10 cellular contexts compared by ENCODE assay signal in the genomic region with DNA sequence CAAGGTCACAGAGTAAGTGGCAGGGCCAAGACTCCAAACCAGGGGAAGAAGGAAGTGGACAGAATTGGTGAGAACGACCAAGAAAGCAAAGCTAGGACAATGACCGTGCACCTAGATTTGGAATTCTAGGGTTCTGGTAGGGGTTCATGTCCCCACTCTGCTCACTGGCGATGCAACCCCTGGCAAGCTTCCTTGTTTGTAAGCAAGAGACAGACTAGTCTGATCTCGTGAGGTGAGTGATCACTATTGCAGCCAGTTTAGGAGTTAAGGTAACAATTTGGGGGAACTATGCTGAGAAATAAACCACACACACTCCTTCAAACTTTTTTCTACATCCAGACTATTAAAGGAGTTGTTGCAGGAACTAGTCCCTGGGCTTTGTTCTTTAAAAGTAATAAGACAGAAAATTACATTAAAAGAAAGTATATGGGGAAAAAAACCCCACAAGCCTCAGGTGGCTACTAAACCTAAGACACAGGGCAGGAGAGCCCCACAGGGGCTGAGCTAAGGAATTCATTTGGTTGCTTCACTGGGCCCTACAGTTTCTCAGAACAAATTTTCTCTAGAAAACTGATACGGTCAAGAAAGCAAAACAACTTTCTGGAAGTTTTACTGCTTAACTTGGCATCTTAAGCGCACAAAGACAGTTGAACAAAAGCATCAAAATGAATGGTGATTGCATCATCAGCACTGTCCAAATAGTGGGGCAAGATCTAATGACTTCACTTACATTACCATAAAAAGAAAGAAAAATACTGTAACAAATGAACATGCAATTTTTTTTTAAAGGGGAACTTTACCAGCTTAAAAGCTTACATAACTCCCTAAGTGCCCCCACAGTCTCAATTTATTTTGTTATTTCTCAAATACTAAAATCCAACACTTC. TPM values are rescaled to one million over a fixed set of nuclear protein-coding genes. Genes with fewer than 3 reads are reported as not detected.
DNase-seq lines count a peak whose midpoint lies in the region; ATAC-seq and TF ChIP-seq lines count a peak whose summit lies in the region.
"Had no signal": no experiment of that assay in that cellular context is flagged by ENCODE, and none has a peak within 500 bp of the region (broad histone marks: within the 10 kb centered on the region; RNA-seq: fewer than 3 reads in every experiment).

No MANE protein-coding gene starts in this region.

- no peaks in the 10 kb centered on the region for H3K4me1 ChIP-seq in breast epithelium
- peaks cover 4% of the 10 kb centered on the region for H3K4me1 ChIP-seq in iPS-18a (ENCODE audit: control insufficient read depth, low read depth, low read length)
- peaks cover 6 to 28% (median 16%) of the 10 kb centered on the region in 4 donors for H3K4me1 ChIP-seq in upper lobe of left lung
- H3K4me1 ChIP-seq: parathyroid adenoma had no signal

- H3K27me3 ChIP-seq in breast epithelium (no peaks in the 10 kb centered on the region), iPS-18a (ENCODE audit: control insufficient read depth, insufficient read depth, low read length) (no peaks in the 10 kb centered on the region), upper lobe of left lung (no peaks in the 10 kb centered on the region)

- no peak overlapping the region for H3K4me3 ChIP-seq in breast epithelium
- H3K4me3 ChIP-seq in iPS-18a (ENCODE audit: low read length): no peak overlapping the region
- no peak overlapping the region for H3K4me3 ChIP-seq in upper lobe of left lung

- H3K36me3 Mint-ChIP-seq in MCF 10A (ENCODE audit: insufficient read depth, unreplicated experiment): peaks cover 71% of the 10 kb centered on the region
- peaks cover 32% of the 10 kb centered on the region for H3K36me3 Mint-ChIP-seq in activated naive CD8-positive, alpha-beta T cell treated with anti-CD3 and anti-CD28 coated beads, Interleukin-2, amount 10 ng/mL, durations not matched to agents 7 days and 5 days

- H3K9ac ChIP-seq in iPS-18a (ENCODE audit: low read length): peak overlapping the region; percentile 4
- H3K9ac ChIP-seq: parathyroid adenoma had no signal

- H3K9me3 Mint-ChIP-seq in MCF 10A (ENCODE audit: unreplicated experiment): no peaks in the 10 kb centered on the region
- H3K9me3 Mint-ChIP-seq in activated naive CD8-positive, alpha-beta T cell treated with anti-CD3 and anti-CD28 coated beads, Interleukin-2, amount 10 ng/mL, durations not matched to agents 7 days and 5 days: no peaks in the 10 kb centered on the region

- no peaks in the 10 kb centered on the region for H3K27me3 Mint-ChIP-seq in MCF 10A (ENCODE audit: insufficient read depth, unreplicated experiment)
- no peaks in the 10 kb centered on the region for H3K27me3 Mint-ChIP-seq in activated naive CD8-positive, alpha-beta T cell treated with anti-CD3 and anti-CD28 coated beads, Interleukin-2, amount 10 ng/mL, durations not matched to agents 7 days and 5 days

- no TSS peak for BruUV-seq in MCF 10A (replicated peaks; lab: Mats Ljungman, UMichigan)

- H3K4me3 Mint-ChIP-seq in MCF 10A (ENCODE audit: unreplicated experiment): no peak overlapping the region
- no peak overlapping the region for H3K4me3 Mint-ChIP-seq in activated naive CD8-positive, alpha-beta T cell treated with anti-CD3 and anti-CD28 coated beads, Interleukin-2, amount 10 ng/mL, durations not matched to agents 7 days and 5 days

- H3K4me1 Mint-ChIP-seq in MCF 10A (ENCODE audit: insufficient read depth, unreplicated experiment): peaks cover 12% of the 10 kb centered on the region
- H3K4me1 Mint-ChIP-seq in activated naive CD8-positive, alpha-beta T cell treated with anti-CD3 and anti-CD28 coated beads, Interleukin-2, amount 10 ng/mL, durations not matched to agents 7 days and 5 days: peaks cover 64% of the 10 kb centered on the region

- POLR2A ChIA-PET in MCF 10A (lab: Yijun Ruan, JAX): interaction anchor here (1.6 kb wide), 1 partner anchor 18 kb away, joined by 7 read pairs; no protein-coding TSS in a partner anchor
- POLR2A ChIA-PET in activated naive CD8-positive, alpha-beta T cell treated with anti-CD3 and anti-CD28 coated beads, Interleukin-2, amount 10 ng/mL, durations not matched to agents 7 days and 5 days (lab: Charles Lee): no interaction called here

- TF ChIP-seq POLR2A in breast epithelium (IDR thresholded peaks at IDR 0.05) (no peak), upper lobe of left lung (IDR thresholded peaks at IDR 0.05) (no peak)

- H3K9me3 ChIP-seq in breast epithelium (no peaks in the 10 kb centered on the region), iPS-18a (ENCODE audit: control insufficient read depth, low read depth, low read length) (no peaks in the 10 kb centered on the region), upper lobe of left lung (no peaks in the 10 kb centered on the region)

- CTCF ChIA-PET in MCF 10A (lab: Yijun Ruan, JAX): interaction anchor here (0.8 to 2.5 kb wide), 2 partner anchors 9 to 11 kb away, joined by 3 to 7 read pairs; no protein-coding TSS in a partner anchor

- H3K36me3 ChIP-seq in breast epithelium (no peaks in the 10 kb centered on the region), iPS-18a (ENCODE audit: control insufficient read depth, low read depth, low read length) (peaks cover 37% of the 10 kb centered on the region), upper lobe of left lung (peaks cover under 1 to 45% (median 18%) of the 10 kb centered on the region in 4 donors)

- no peak for TF ChIP-seq EP300 in upper lobe of left lung (IDR thresholded peaks at IDR 0.05)

- H3K27ac ChIP-seq in breast epithelium: no peak overlapping the region
- H3K27ac ChIP-seq in iPS-18a (ENCODE audit: low read length): no peak overlapping the region
- H3K27ac ChIP-seq in upper lobe of left lung: peak overlapping the region; percentile 57 to 83 (median 71)
- H3K27ac ChIP-seq: parathyroid adenoma had no signal

- intact Hi-C loops in MCF 10A (cut with micrococcal nuclease) (no loop called here), breast epithelium (cut with DNase I; ENCODE audit: low total_unique reads) (no loop called here)

- TF ChIP-seq CTCF in MCF 10A (IDR thresholded peaks at IDR 0.05; ENCODE audit: unreplicated experiment) (no peak), breast epithelium (IDR thresholded peaks at IDR 0.05) (no peak), upper lobe of left lung (IDR thresholded peaks at IDR 0.05) (no peak)

- peak overlapping the region; percentile 55 for H3K27ac Mint-ChIP-seq in MCF 10A (ENCODE audit: low read depth, unreplicated experiment)
- peak overlapping the region; percentile 63 for H3K27ac Mint-ChIP-seq in activated naive CD8-positive, alpha-beta T cell treated with anti-CD3 and anti-CD28 coated beads, Interleukin-2, amount 10 ng/mL, durations not matched to agents 7 days and 5 days

- DNase-seq in MCF 10A (ENCODE audit: unreplicated experiment) (peak; percentile 43), breast epithelium (ENCODE audit: low spot score in 2 of 2) (no peak), upper lobe of left lung (no peak), globus pallidus (ENCODE audit: low spot score) (no peak)
- no peak for DNase-seq in activated naive CD8-positive, alpha-beta T cell treated with anti-CD3 and anti-CD28 coated beads, Interleukin-2, amount 10 ng/mL, durations not matched to agents 7 days and 5 days
- DNase-seq in stimulated activated CD4-positive, alpha-beta T cell treated with anti-CD3 and anti-CD28 coated beads, Interleukin-4, amount 100 ng/mL, for 4 hours: no peak
- DNase-seq: COR-L47 had no signal

- no peak for ATAC-seq in activated naive CD8-positive, alpha-beta T cell treated with anti-CD3 and anti-CD28 coated beads, Interleukin-2, amount 10 ng/mL, durations not matched to agents 7 days and 5 days (ENCODE audit: low read depth)
- ATAC-seq in upper lobe of left lung (ENCODE audit: low FRiP score in 2 of 2) (peak in 1 of 2 donors; percentile 56), GM21390 (IDR thresholded peaks at IDR 0.05; ENCODE audit: unreplicated experiment) (no peak)

- WGBS in upper lobe of left lung, 2 donors: 58 to 65% methylated on average over 6 of the region's 6 CpGs

RNA-seq across cellular contexts. Expression of a gene that starts 47.8 kb away (rescaled TPM):
- total RNA-seq in MCF 10A (2022) (184 and 200 TPM in 2 replicates), breast epithelium (10 to 100 TPM; 66.4 to 84.6 (median 67.4) TPM), upper lobe of left lung (100 to 1,000 TPM in 5 of 6 donors, 10 to 100 TPM in 1; 95.5 to 256 (median 129) TPM)
- total RNA-seq in activated naive CD8-positive, alpha-beta T cell treated with anti-CD3 and anti-CD28 coated beads, Interleukin-2, amount 10 ng/mL, durations not matched to agents 7 days and 5 days: 100 to 1,000 TPM; 261 to 280 TPM

Comparison
In these comparisons a context has a peak if more than half of its experiments do, and no peak if none do; other contexts are left out.
1. H3K27ac ChIP-seq: peak in upper lobe of left lung (4 of 4); none in breast epithelium (0 of 2) and iPS-18a (single experiment).